In the genomic region with DNA sequence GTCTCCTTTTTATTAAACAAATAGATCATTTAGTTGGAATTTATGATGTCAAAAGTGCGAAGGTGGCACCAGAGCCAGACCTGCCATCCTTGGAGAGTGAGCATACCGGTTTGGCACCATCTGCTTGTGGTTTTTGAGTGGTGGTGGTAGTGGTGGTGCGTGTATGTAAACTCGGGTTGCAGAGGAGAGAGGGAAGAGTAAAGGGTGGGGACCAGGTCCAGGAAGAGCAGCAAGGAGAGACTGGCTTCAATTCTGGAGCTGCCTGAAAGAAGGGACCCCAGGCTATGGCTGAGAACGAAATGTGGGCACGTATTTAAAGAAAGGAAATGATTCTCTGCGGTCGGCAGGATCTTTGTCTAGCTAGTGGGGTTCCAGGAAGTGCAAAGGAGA, we compare ENCODE assay signal across 8 cellular contexts. TPM values are rescaled to one million over a fixed set of nuclear protein-coding genes. Genes with fewer than 3 reads are reported as not detected.
A peak's percentile ranks its signal among the peaks of the same experiment; 100 is the strongest.
DNase-seq lines count a peak whose midpoint lies in the region; ATAC-seq, FAIRE-seq and TF ChIP-seq lines count a peak whose summit lies in the region.

No MANE protein-coding gene starts in this region.

- H3K4me3 Mint-ChIP-seq in activated T-helper 2 cell treated with anti-CD3 and anti-CD28 coated beads, Interferon-gamma antibody, Interleukin-2, Interleukin-4, amounts not matched to agents 10 μg/mL and 5 μg/mL and 100 μg/mL, durations not matched to agents 14 hours and 24 hours and 36 hours (ENCODE audit: low read depth): peak overlapping the region; percentile 79

- H3K27ac ChIP-seq in muscle layer of duodenum (ENCODE audit: low read length): no peak overlapping the region

- peaks cover 0 to 8% of the 10 kb centered on the region in 2 donors for H3K4me1 ChIP-seq in muscle layer of duodenum (ENCODE audit: control insufficient read depth in 1 of 2, insufficient read depth in 2 of 2, low read length in 2 of 2)

- intact Hi-C loops in activated T-helper 2 cell treated with anti-CD3 and anti-CD28 coated beads, Interferon-gamma antibody, Interleukin-2, Interleukin-4, amounts not matched to agents 10 μg/mL and 5 μg/mL and 100 μg/mL, durations not matched to agents 14 hours and 24 hours and 36 hours (cut with micrococcal nuclease): no loop called here

- H3K27me3 ChIP-seq in muscle layer of duodenum (ENCODE audit: low read depth, low read length): peaks cover 30% of the 10 kb centered on the region

- H3K4me1 Mint-ChIP-seq in activated T-helper 2 cell treated with anti-CD3 and anti-CD28 coated beads, Interferon-gamma antibody, Interleukin-2, Interleukin-4, amounts not matched to agents 10 μg/mL and 5 μg/mL and 100 μg/mL, durations not matched to agents 14 hours and 24 hours and 36 hours (ENCODE audit: low read depth): peaks cover 34% of the 10 kb centered on the region

- peak overlapping the region; percentile 48 to 59 for H3K4me3 ChIP-seq in muscle layer of duodenum (ENCODE audit: low read depth in 1 of 2, low read length in 2 of 2)

- no peaks in the 10 kb centered on the region for H3K9me3 ChIP-seq in muscle layer of duodenum (ENCODE audit: control insufficient read depth in 1 of 2, low read length in 2 of 2)

- no peak for TF ChIP-seq POLR2A in H54 (IDR thresholded peaks at IDR 0.05; ENCODE audit: low read depth, low read length)

- no peaks in the 10 kb centered on the region for H3K36me3 Mint-ChIP-seq in activated T-helper 2 cell treated with anti-CD3 and anti-CD28 coated beads, Interferon-gamma antibody, Interleukin-2, Interleukin-4, amounts not matched to agents 10 μg/mL and 5 μg/mL and 100 μg/mL, durations not matched to agents 14 hours and 24 hours and 36 hours (ENCODE audit: low read depth)

- H3K27me3 Mint-ChIP-seq in activated T-helper 2 cell treated with anti-CD3 and anti-CD28 coated beads, Interferon-gamma antibody, Interleukin-2, Interleukin-4, amounts not matched to agents 10 μg/mL and 5 μg/mL and 100 μg/mL, durations not matched to agents 14 hours and 24 hours and 36 hours (ENCODE audit: low read depth): peaks cover 11% of the 10 kb centered on the region

- no peaks in the 10 kb centered on the region for H3K9me3 Mint-ChIP-seq in activated T-helper 2 cell treated with anti-CD3 and anti-CD28 coated beads, Interferon-gamma antibody, Interleukin-2, Interleukin-4, amounts not matched to agents 10 μg/mL and 5 μg/mL and 100 μg/mL, durations not matched to agents 14 hours and 24 hours and 36 hours

- FAIRE-seq in H54 (lab: Jason Lieb, UNC): no peak

- H3K27ac Mint-ChIP-seq in activated T-helper 2 cell treated with anti-CD3 and anti-CD28 coated beads, Interferon-gamma antibody, Interleukin-2, Interleukin-4, amounts not matched to agents 10 μg/mL and 5 μg/mL and 100 μg/mL, durations not matched to agents 14 hours and 24 hours and 36 hours: no peak overlapping the region

- peak; percentile 96 for DNase-seq in DMS153 (lab: John Stamatoyannopoulos, UW)
- peak; percentile 55 to 81 (median 71) for DNase-seq in NCI-H1417 (lab: John Stamatoyannopoulos, UW)
- DNase-seq in activated T-helper 2 cell treated with anti-CD3 and anti-CD28 coated beads, Interferon-gamma antibody, Interleukin-2, Interleukin-4, amounts not matched to agents 10 μg/mL and 5 μg/mL and 100 μg/mL, durations not matched to agents 14 hours and 24 hours and 36 hours (ENCODE audit: low spot score): no peak
- no peak for DNase-seq in amygdala (lab: John Stamatoyannopoulos, UW)
- DNase-seq in H54 (ENCODE audit: insufficient read length, low spot score): no peak

- no peaks in the 10 kb centered on the region for H3K36me3 ChIP-seq in muscle layer of duodenum (ENCODE audit: control insufficient read depth in 1 of 2, insufficient read depth in 2 of 2, low read length in 2 of 2)

- ATAC-seq in GM21447 (IDR thresholded peaks at IDR 0.05; ENCODE audit: unreplicated experiment) (no peak), GM18907 (IDR thresholded peaks at IDR 0.05; ENCODE audit: unreplicated experiment) (no peak)

RNA-seq across cellular contexts. Expression of a gene that starts 0.5 kb away (rescaled TPM):
- total RNA-seq in activated T-helper 2 cell treated with anti-CD3 and anti-CD28 coated beads, Interferon-gamma antibody, Interleukin-2, Interleukin-4, amounts not matched to agents 10 μg/mL and 5 μg/mL and 100 μg/mL, durations not matched to agents 14 hours and 24 hours and 36 hours: 0.34 and 0.62 TPM in 2 replicates

Comparison
In these comparisons a context has a peak if more than half of its experiments do, and no peak if none do; other contexts are left out.
1. DNase-seq: peak in DMS153 (single experiment) and NCI-H1417 (3 of 3); none in activated T-helper 2 cell treated with anti-CD3 and anti-CD28 coated beads, Interferon-gamma antibody, Interleukin-2, Interleukin-4, amounts not matched to agents 10 μg/mL and 5 μg/mL and 100 μg/mL, durations not matched to agents 14 hours and 24 hours and 36 hours (single experiment), amygdala (0 of 56) and H54 (single experiment).